In the genomic region with DNA sequence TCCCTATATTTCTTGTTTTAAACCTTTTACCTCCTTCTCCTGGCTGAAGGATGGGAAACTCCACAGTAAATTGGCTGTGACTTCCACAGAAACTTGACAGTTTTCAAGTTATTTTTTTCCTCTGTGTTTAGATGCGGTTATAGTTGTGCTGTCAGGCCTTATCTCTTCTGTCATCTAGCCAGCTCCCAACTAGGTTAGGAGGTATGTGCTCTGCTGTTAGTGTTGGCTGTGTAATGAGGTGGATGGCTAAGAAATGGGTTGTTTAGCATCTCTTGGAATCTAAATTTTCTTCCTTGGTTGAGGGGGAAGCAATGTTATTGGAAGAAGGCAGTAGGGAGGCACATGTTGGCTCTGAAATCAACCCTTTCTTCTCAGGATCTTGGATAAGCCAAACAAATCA, we compare ENCODE assay signal across 1 cellular context.
TF ChIP-seq lines count a peak whose summit lies in the region.

No MANE protein-coding gene starts in this region.

TF ChIP-seq in endothelial cell of umbilical vein, 7 proteins besides CTCF, POLR2A, EP300 and RAD21:
- TF ChIP-seq, protein P1, sequence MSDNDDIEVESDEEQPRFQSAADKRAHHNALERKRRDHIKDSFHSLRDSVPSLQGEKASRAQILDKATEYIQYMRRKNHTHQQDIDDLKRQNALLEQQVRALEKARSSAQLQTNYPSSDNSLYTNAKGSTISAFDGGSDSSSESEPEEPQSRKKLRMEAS (IDR thresholded peaks at IDR 0.05; ENCODE audit: insufficient read depth, insufficient read length), result no peak
- TF ChIP-seq GATA2 (IDR thresholded peaks at IDR 0.05; ENCODE audit: insufficient read depth, insufficient read length, low read depth, low read length), result peak; percentile 53
